ENCODE assay signal across 2 cellular contexts in the genomic region with DNA sequence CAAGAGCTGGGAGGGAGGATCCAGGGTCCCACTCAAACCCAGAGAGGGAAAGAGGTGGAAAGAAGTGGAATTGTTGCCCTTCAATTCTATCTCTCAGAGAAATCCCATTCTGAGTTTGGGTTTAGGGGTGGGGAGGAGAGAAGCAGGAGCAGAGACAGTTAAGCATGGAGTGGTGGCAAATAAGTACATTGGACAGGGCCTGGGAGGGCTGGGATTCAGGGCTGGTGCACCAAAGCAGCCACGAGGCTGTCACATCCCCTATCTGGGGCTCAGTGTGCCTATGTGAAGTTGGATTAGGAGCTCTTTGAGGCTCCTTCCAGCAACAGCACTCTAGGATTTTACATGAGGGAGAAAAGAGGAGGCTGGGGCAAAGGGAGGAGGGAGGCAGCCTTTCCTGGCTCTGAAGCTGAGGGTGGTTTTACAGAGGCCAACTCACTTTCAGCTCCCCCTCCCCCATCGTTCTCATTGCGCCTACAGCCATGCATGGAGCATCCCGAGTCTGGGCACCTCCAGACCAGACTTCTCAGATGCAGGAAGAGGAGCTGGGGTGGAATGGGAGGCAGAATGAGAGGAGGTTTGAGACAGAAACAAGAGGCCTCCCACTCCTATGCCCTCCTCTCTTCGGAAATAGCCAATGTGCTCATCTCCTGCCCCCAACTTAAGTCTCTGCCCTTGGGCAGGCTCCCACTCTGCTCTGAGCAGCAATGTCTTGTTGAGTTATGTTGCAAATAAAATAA.
A peak's percentile ranks its signal among the peaks of the same experiment; 100 is the strongest.
TF ChIP-seq lines count a peak whose summit lies in the region.

No MANE protein-coding gene starts in this region.

TF ChIP-seq in liver, 16 proteins besides CTCF, POLR2A, EP300 and RAD21 (continued from another document):
- TF ChIP-seq, protein P1, sequence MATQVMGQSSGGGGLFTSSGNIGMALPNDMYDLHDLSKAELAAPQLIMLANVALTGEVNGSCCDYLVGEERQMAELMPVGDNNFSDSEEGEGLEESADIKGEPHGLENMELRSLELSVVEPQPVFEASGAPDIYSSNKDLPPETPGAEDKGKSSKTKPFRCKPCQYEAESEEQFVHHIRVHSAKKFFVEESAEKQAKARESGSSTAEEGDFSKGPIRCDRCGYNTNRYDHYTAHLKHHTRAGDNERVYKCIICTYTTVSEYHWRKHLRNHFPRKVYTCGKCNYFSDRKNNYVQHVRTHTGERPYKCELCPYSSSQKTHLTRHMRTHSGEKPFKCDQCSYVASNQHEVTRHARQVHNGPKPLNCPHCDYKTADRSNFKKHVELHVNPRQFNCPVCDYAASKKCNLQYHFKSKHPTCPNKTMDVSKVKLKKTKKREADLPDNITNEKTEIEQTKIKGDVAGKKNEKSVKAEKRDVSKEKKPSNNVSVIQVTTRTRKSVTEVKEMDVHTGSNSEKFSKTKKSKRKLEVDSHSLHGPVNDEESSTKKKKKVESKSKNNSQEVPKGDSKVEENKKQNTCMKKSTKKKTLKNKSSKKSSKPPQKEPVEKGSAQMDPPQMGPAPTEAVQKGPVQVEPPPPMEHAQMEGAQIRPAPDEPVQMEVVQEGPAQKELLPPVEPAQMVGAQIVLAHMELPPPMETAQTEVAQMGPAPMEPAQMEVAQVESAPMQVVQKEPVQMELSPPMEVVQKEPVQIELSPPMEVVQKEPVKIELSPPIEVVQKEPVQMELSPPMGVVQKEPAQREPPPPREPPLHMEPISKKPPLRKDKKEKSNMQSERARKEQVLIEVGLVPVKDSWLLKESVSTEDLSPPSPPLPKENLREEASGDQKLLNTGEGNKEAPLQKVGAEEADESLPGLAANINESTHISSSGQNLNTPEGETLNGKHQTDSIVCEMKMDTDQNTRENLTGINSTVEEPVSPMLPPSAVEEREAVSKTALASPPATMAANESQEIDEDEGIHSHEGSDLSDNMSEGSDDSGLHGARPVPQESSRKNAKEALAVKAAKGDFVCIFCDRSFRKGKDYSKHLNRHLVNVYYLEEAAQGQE (IDR thresholded peaks at IDR 0.05), result peak; percentile 24
- TF ChIP-seq JUND (IDR thresholded peaks at IDR 0.05), result no peak

TF ChIP-seq in K562, 482 proteins besides CTCF, POLR2A, EP300 and RAD21 (continued from another document):
- TF ChIP-seq, protein P1 (CRISPR knock-in tag; IDR thresholded peaks at IDR 0.05; ENCODE audit: low read depth), result 0 out of 2 replicates have a peak, but pooled peaks have one; percentile 36
